ENCODE assay signal across 24 cellular contexts in genomic region chr5:16005210-16005609, GRCh38.
A peak's percentile ranks its signal among the peaks of the same experiment; 100 is the strongest.
DNase-seq lines count a peak whose midpoint lies in the region; ATAC-seq, FAIRE-seq and TF ChIP-seq lines count a peak whose summit lies in the region.
"Had no signal": no experiment of that assay in that cellular context is flagged by ENCODE, and none has a peak within 500 bp of the region (broad histone marks: within the 10 kb centered on the region; RNA-seq: fewer than 3 reads in every experiment).

No MANE protein-coding gene starts in this region.

- FAIRE-seq in H54 (lab: Jason Lieb, UNC): peak; percentile 6

- no peak for TF ChIP-seq POLR2A in H54 (IDR thresholded peaks at IDR 0.05; ENCODE audit: low read depth, low read length)

- no peaks in the 10 kb centered on the region for H3K27me3 ChIP-seq in kidney epithelial cell (ENCODE audit: control insufficient read depth, insufficient read depth, low read length)

- DNase-seq in NCI-H510A treated with DMSO at 0.1 percent for 48 hours (lab: John Stamatoyannopoulos, UW): peak; percentile 22
- no peak for DNase-seq in NCI-H510A (lab: John Stamatoyannopoulos, UW)
- DNase-seq in H54 (ENCODE audit: insufficient read length, low spot score): no peak
- peak; percentile 21 for DNase-seq in kidney epithelial cell (ENCODE audit: low read depth)
- no peak for DNase-seq in cerebellar nuclear complex (lab: John Stamatoyannopoulos, UW)
- DNase-seq: CD4-positive, alpha-beta T cell; DMS79 treated with DMSO at 0.1 percent for 48 hours; GF-D8; GM23248; HFFc6; KG1; MM.1S; NCI-H1417 treated with DMSO at 0.1 percent for 48 hours; NCI-H1694 treated with DMSO at 0.1 percent for 48 hours; NCI-H2081 treated with DMSO at 0.1 percent for 48 hours; NCI-H526; NCI-H82; NK-92 treated with Interleukin-12 subunit alpha and Interleukin-12 subunit beta, amount 100 ng/mL, for 24 hours; PC-9; T-cell had no signal

- ATAC-seq in esophagus mucosa: no peak
- no peak for ATAC-seq in GM21367 (IDR thresholded peaks at IDR 0.05; ENCODE audit: unreplicated experiment)
- ATAC-seq: Right ventricle myocardium inferior, T-cell had no signal

- TF ChIP-seq CTCF in kidney epithelial cell (IDR thresholded peaks at IDR 0.05; ENCODE audit: insufficient read depth, low read length, poor library complexity, severe bottlenecking): no peak

- no peak overlapping the region for H3K4me3 ChIP-seq in kidney epithelial cell (ENCODE audit: low read depth, low read length)
- H3K4me3 ChIP-seq: GM23248, HAP-1, PC-9 had no signal

- H3K36me3 ChIP-seq in kidney epithelial cell (ENCODE audit: control insufficient read depth, insufficient read depth, low read length): no peaks in the 10 kb centered on the region
- H3K36me3 ChIP-seq: HAP-1 had no signal

Comparison
In these comparisons a context has a peak if more than half of its experiments do, and no peak if none do; other contexts are left out.
1. DNase-seq: peak in NCI-H510A treated with DMSO at 0.1 percent for 48 hours (single experiment) and kidney epithelial cell (single experiment); none in NCI-H510A (single experiment), H54 (single experiment) and cerebellar nuclear complex (0 of 2).